Comparison of ENCODE assay signal across 34 cellular contexts in the genomic region with DNA sequence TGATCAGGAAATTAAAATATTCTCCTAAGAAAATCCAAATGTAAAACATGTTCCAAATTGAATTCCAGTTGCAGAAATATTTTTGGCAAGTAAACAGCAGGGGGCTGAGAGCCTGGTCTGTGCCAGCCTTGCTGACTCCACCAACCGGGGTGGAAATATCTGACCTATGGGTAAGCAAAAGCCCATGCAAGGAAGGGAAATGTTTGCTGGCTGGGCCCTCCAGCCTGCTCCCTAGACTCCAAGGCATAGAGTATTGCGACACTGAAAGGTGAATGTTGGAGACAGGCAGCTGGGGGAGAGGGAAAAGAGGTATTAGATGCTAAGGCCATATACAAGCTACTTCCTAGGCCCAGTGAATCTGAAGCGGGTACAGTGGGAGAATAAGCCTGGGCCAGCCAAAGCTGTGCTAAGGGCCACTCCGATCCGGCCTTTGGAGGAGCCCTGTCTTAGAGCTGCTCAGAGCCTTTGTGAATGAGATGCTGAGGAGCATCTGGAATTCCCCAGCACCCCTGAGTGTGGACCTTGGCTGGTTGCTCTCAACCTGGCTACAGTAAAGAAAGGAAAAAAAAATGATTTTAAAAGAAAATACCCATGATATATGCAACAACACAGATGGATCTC. TPM values are rescaled to one million over a fixed set of nuclear protein-coding genes. Genes with fewer than 3 reads are reported as not detected.
DNase-seq lines count a peak whose midpoint lies in the region; ATAC-seq, FAIRE-seq and TF ChIP-seq lines count a peak whose summit lies in the region.
"Had no signal": no experiment of that assay in that cellular context is flagged by ENCODE, and none has a peak within 500 bp of the region (broad histone marks: within the 10 kb centered on the region; RNA-seq: fewer than 3 reads in every experiment).

No MANE protein-coding gene starts in this region.

- H2BK120ac ChIP-seq in IMR-90 (ENCODE audit: low read depth, low read length), result no peak overlapping the region

- no peaks in the 10 kb centered on the region for H3K79me1 ChIP-seq in IMR-90 (ENCODE audit: low read depth in 1 of 2, low read length in 2 of 2)

- DNase-seq in A549 (ENCODE audit: low read depth in 1 of 2, low spot score in 1 of 2), result no peak
- no peak for DNase-seq in IMR-90
- no peak for DNase-seq in chondrocyte (ENCODE audit: low spot score)
- no peak for DNase-seq in omental fat pad (ENCODE audit: low spot score)
- no peak for DNase-seq in SIG-M5 (lab: John Stamatoyannopoulos, UW)
- no peak for DNase-seq in NCI-H2171 (lab: John Stamatoyannopoulos, UW)
- DNase-seq in activated CD4-positive, alpha-beta memory T cell treated with anti-CD3 and anti-CD28 coated beads, Interleukin-2, amount 10 ng/mL, durations not matched to agents 7 days and 5 days, result no peak
- DNase-seq in GM20000 (ENCODE audit: low spot score), result no peak
- DNase-seq: ACHN; activated CD4-positive, alpha-beta T cell treated with anti-CD3 and anti-CD28 coated beads for 4 hours; activated naive CD4-positive, alpha-beta T cell treated with anti-CD3 and anti-CD28 coated beads, Interleukin-2, amount 10 ng/mL, durations not matched to agents 7 days and 5 days; CD8-positive, alpha-beta memory T cell; colonic mucosa; effector memory CD8-positive, alpha-beta T cell; glutamatergic neuron; Kasumi-1; NCI-H2107; NCI-H446 treated with DMSO at 0.1 percent for 48 hours; NCI-H82; SHP77 treated with DMSO at 0.1 percent for 48 hours; stimulated activated naive CD8-positive, alpha-beta T cell treated with anti-CD3 and anti-CD28 coated beads, Interleukin-15, Interleukin-2, amounts not matched to agents 100 U/mL and 50 U/mL, for 24 hours; SW 1271; T-helper 9 cell had no signal

- no peak overlapping the region for H3K56ac ChIP-seq in IMR-90 (ENCODE audit: extremely low read depth, insufficient read depth, low read length)

- no peak overlapping the region for H3K4me3 ChIP-seq in A549
- H3K4me3 ChIP-seq in IMR-90 (ENCODE audit: insufficient read depth, low read depth, low read length), result no peak overlapping the region
- H3K4me3 ChIP-seq: colonic mucosa, GM12878, skin epidermis, thoracic aorta, vagina had no signal

- peak; percentile 39 to 77; a peak in 4 of 6 replicates for ATAC-seq in A549
- ATAC-seq in IMR-90 (ENCODE audit: low read depth), result no peak
- ATAC-seq in omental fat pad (ENCODE audit: low FRiP score), result peak; percentile 54
- ATAC-seq: activated T-helper 17 cell treated with anti-CD3 and anti-CD28 coated beads, Interleukin-2, amount 50 U/mL, for 72 hours; effector memory CD8-positive, alpha-beta T cell; GM12878; stimulated activated naive CD8-positive, alpha-beta T cell treated with anti-CD3 and anti-CD28 coated beads, Interleukin-15, Interleukin-2, amounts not matched to agents 100 U/mL and 50 U/mL, for 24 hours had no signal

- no peak overlapping the region for H2AFZ ChIP-seq in IMR-90 (replicated peaks; ENCODE audit: low read length, poor library complexity)

- peaks cover 9% of the 10 kb centered on the region for H3K4me1 ChIP-seq in A549
- H3K4me1 ChIP-seq in IMR-90 (ENCODE audit: control insufficient read depth, insufficient read depth, low read length), result no peaks in the 10 kb centered on the region
- H3K4me1 ChIP-seq: colonic mucosa, vagina had no signal

- no peaks in the 10 kb centered on the region for H3K36me3 Mint-ChIP-seq in chondrocyte (ENCODE audit: low read depth)
- H3K36me3 Mint-ChIP-seq in activated CD4-positive, alpha-beta memory T cell treated with anti-CD3 and anti-CD28 coated beads, Interleukin-2, amount 10 ng/mL, durations not matched to agents 7 days and 5 days (ENCODE audit: low read depth), result no peaks in the 10 kb centered on the region
- H3K36me3 Mint-ChIP-seq: activated naive CD4-positive, alpha-beta T cell treated with anti-CD3 and anti-CD28 coated beads, Interleukin-2, amount 10 ng/mL, durations not matched to agents 7 days and 5 days; CD8-positive, alpha-beta memory T cell; mesothelial cell of epicardium had no signal

- H3K14ac ChIP-seq in IMR-90 (replicated peaks; ENCODE audit: low read depth, low read length), result no peak overlapping the region

- no peaks in the 10 kb centered on the region for H3K9me3 ChIP-seq in A549
- H3K9me3 ChIP-seq in IMR-90 (ENCODE audit: control insufficient read depth, insufficient read depth, low read length), result no peaks in the 10 kb centered on the region
- H3K9me3 ChIP-seq: colonic mucosa, thoracic aorta, vagina had no signal

- no TSS peak for BruUV-seq in IMR-90 (replicated peaks; lab: Mats Ljungman, UMichigan)

- no peak overlapping the region for H2BK15ac ChIP-seq in IMR-90 (ENCODE audit: low read depth, low read length)

- CTCF ChIA-PET in A549 (lab: Yijun Ruan, JAX) (interaction anchor here (2.1 kb wide), 1 partner anchor 11 kb away, joined by 7 read pairs; no protein-coding TSS in a partner anchor), IMR-90 (lab: Yijun Ruan, JAX) (interaction anchor here (0.6 kb wide), 1 partner anchor 303 kb away, joined by 3 read pairs; no protein-coding TSS in a partner anchor)
- CTCF ChIA-PET in activated CD4-positive, alpha-beta memory T cell treated with anti-CD3 and anti-CD28 coated beads, Interleukin-2, amount 10 ng/mL, durations not matched to agents 7 days and 5 days (lab: Charles Lee), result no interaction called here

- H3K27ac ChIP-seq in A549, result no peak overlapping the region
- H3K27ac ChIP-seq in IMR-90 (ENCODE audit: insufficient read depth, low read length), result no peak overlapping the region
- H3K27ac ChIP-seq: colonic mucosa, skin epidermis, thoracic aorta, vagina had no signal

- in situ Hi-C loops in IMR-90 (cut with MboI; ENCODE audit: low sequenced_read_pairs), result no loop called here

- no peak overlapping the region for H2AK9ac ChIP-seq in IMR-90 (replicated peaks; ENCODE audit: low read depth, low read length, poor library complexity)

- 81% methylated on average over 5 of the region's 5 CpGs for WGBS in A549 (ENCODE audit: missing lambda C conversion rate)
- WGBS in IMR-90 (ENCODE audit: extremely low coverage in 2 of 2, insufficient read length in 1 of 2), 2 experiments, result 100% methylated on average over 3 of the region's 5 CpGs; no CpG with 5 or more reads in 1 of the 2 experiments

- no peak overlapping the region for H3K4ac ChIP-seq in IMR-90 (ENCODE audit: low read depth, low read length)

- no peak overlapping the region for H3K4me3 Mint-ChIP-seq in chondrocyte (ENCODE audit: unreplicated experiment)
- H3K4me3 Mint-ChIP-seq in activated CD4-positive, alpha-beta memory T cell treated with anti-CD3 and anti-CD28 coated beads, Interleukin-2, amount 10 ng/mL, durations not matched to agents 7 days and 5 days, result no peak overlapping the region
- H3K4me3 Mint-ChIP-seq: activated naive CD4-positive, alpha-beta T cell treated with anti-CD3 and anti-CD28 coated beads, Interleukin-2, amount 10 ng/mL, durations not matched to agents 7 days and 5 days; activated T-helper 17 cell treated with anti-CD3 and anti-CD28 coated beads, Interleukin-2, amount 50 U/mL, for 72 hours; B cell; CD8-positive, alpha-beta memory T cell; effector memory CD8-positive, alpha-beta T cell; mesothelial cell of epicardium had no signal

- H3K4me1 Mint-ChIP-seq in chondrocyte (ENCODE audit: low read depth), result peaks cover 20% of the 10 kb centered on the region
- H3K4me1 Mint-ChIP-seq in activated CD4-positive, alpha-beta memory T cell treated with anti-CD3 and anti-CD28 coated beads, Interleukin-2, amount 10 ng/mL, durations not matched to agents 7 days and 5 days, result no peaks in the 10 kb centered on the region
- H3K4me1 Mint-ChIP-seq: activated naive CD4-positive, alpha-beta T cell treated with anti-CD3 and anti-CD28 coated beads, Interleukin-2, amount 10 ng/mL, durations not matched to agents 7 days and 5 days had no signal

- H3K36me3 ChIP-seq in IMR-90 (ENCODE audit: control insufficient read depth, insufficient read depth, low read length), result no peaks in the 10 kb centered on the region
- H3K36me3 ChIP-seq: colonic mucosa, thoracic aorta, vagina had no signal

- no peak overlapping the region for H3K23ac ChIP-seq in IMR-90 (ENCODE audit: low read depth, low read length)

- intact Hi-C loops in IMR-90 (cut with micrococcal nuclease), result no loop called here

- no peaks in the 10 kb centered on the region for H4K20me1 ChIP-seq in IMR-90 (ENCODE audit: insufficient read depth, low read length)

- H3K18ac ChIP-seq in IMR-90 (ENCODE audit: low read depth, low read length), result no peak overlapping the region

- FAIRE-seq in A549 (lab: Jason Lieb, UNC), result no peak
- FAIRE-seq: GM12878, GM19239, H54, islet of Langerhans, RCC 7860 had no signal

- H3K27ac Mint-ChIP-seq in chondrocyte (ENCODE audit: unreplicated experiment), result peak overlapping the region; percentile 75
- H3K27ac Mint-ChIP-seq in activated CD4-positive, alpha-beta memory T cell treated with anti-CD3 and anti-CD28 coated beads, Interleukin-2, amount 10 ng/mL, durations not matched to agents 7 days and 5 days, result no peak overlapping the region
- H3K27ac Mint-ChIP-seq: activated naive CD4-positive, alpha-beta T cell treated with anti-CD3 and anti-CD28 coated beads, Interleukin-2, amount 10 ng/mL, durations not matched to agents 7 days and 5 days; activated T-helper 17 cell treated with anti-CD3 and anti-CD28 coated beads, Interleukin-2, amount 50 U/mL, for 72 hours; B cell; CD8-positive, alpha-beta memory T cell; mesothelial cell of epicardium had no signal

- no peaks in the 10 kb centered on the region for H3K27me3 ChIP-seq in IMR-90 (ENCODE audit: control insufficient read depth, insufficient read depth, low read length)
- H3K27me3 ChIP-seq: colonic mucosa, vagina had no signal

- no peaks in the 10 kb centered on the region for H3K9me3 Mint-ChIP-seq in chondrocyte (ENCODE audit: low read depth)
- H3K9me3 Mint-ChIP-seq in activated CD4-positive, alpha-beta memory T cell treated with anti-CD3 and anti-CD28 coated beads, Interleukin-2, amount 10 ng/mL, durations not matched to agents 7 days and 5 days, result no peaks in the 10 kb centered on the region
- H3K9me3 Mint-ChIP-seq: activated naive CD4-positive, alpha-beta T cell treated with anti-CD3 and anti-CD28 coated beads, Interleukin-2, amount 10 ng/mL, durations not matched to agents 7 days and 5 days; activated T-helper 17 cell treated with anti-CD3 and anti-CD28 coated beads, Interleukin-2, amount 50 U/mL, for 72 hours; CD8-positive, alpha-beta memory T cell; effector memory CD8-positive, alpha-beta T cell; mesothelial cell of epicardium had no signal

- H2BK20ac ChIP-seq in IMR-90 (ENCODE audit: low read depth, low read length), result no peak overlapping the region

- TF ChIP-seq EP300 in A549 (IDR thresholded peaks at IDR 0.05), result no peak

- H2AK5ac ChIP-seq in IMR-90 (ENCODE audit: low read depth, low read length), result no peak overlapping the region

- H3K27me3 Mint-ChIP-seq in chondrocyte (ENCODE audit: low read depth), result no peaks in the 10 kb centered on the region
- H3K27me3 Mint-ChIP-seq in activated CD4-positive, alpha-beta memory T cell treated with anti-CD3 and anti-CD28 coated beads, Interleukin-2, amount 10 ng/mL, durations not matched to agents 7 days and 5 days, result no peaks in the 10 kb centered on the region
- H3K27me3 Mint-ChIP-seq: activated T-helper 17 cell treated with anti-CD3 and anti-CD28 coated beads, Interleukin-2, amount 50 U/mL, for 72 hours; effector memory CD8-positive, alpha-beta T cell had no signal

- TF ChIP-seq CTCF in A549 (IDR thresholded peaks at IDR 0.05), result no peak
- no peak for TF ChIP-seq CTCF in IMR-90 (conservative IDR thresholded peaks at IDR 0.05; ENCODE audit: low read depth, low read length)
- peak; percentile 53 for TF ChIP-seq CTCF in chondrocyte (IDR thresholded peaks at IDR 0.05)
- TF ChIP-seq CTCF in omental fat pad (IDR thresholded peaks at IDR 0.05), result no peak
- TF ChIP-seq CTCF in GM20000 (IDR thresholded peaks at IDR 0.05; ENCODE audit: extremely low read depth, missing control alignments), result no peak

- H3K4me2 ChIP-seq in A549 (peak overlapping the region; percentile 28; the same call in 2 of the 3 replicates), IMR-90 (ENCODE audit: low read depth, low read length) (no peak overlapping the region)

- POLR2A ChIA-PET in A549 (lab: Yijun Ruan, JAX) (no interaction called here), IMR-90 (lab: Charles Lee; ENCODE audit: unreplicated experiment) (no interaction called here)
- POLR2A ChIA-PET in activated CD4-positive, alpha-beta memory T cell treated with anti-CD3 and anti-CD28 coated beads, Interleukin-2, amount 10 ng/mL, durations not matched to agents 7 days and 5 days (lab: Charles Lee), result no interaction called here

- no peaks in the 10 kb centered on the region for H3K9me1 ChIP-seq in IMR-90 (ENCODE audit: insufficient read depth, low read length)

- no peak for TF ChIP-seq RAD21 in A549 (conservative IDR thresholded peaks at IDR 0.05 in 1 of 2, IDR thresholded peaks at IDR 0.05 in 1 of 2)
- TF ChIP-seq RAD21 in IMR-90 (IDR thresholded peaks at IDR 0.05; ENCODE audit: low read length), result no peak

- dilution Hi-C loops in IMR-90 (cut with HindIII; ENCODE audit: low sequenced_read_pairs, unreplicated experiment), result no loop called here

- H3K9ac ChIP-seq in IMR-90 (ENCODE audit: low read depth, low read length), result no peak overlapping the region

- no peak overlapping the region for H4K5ac ChIP-seq in IMR-90 (ENCODE audit: low read depth, low read length)

- no peak for TF ChIP-seq POLR2A in A549 (IDR thresholded peaks at IDR 0.05; ENCODE audit: low read length)
- TF ChIP-seq POLR2A in IMR-90 (IDR thresholded peaks at IDR 0.05; ENCODE audit: low read depth, low read length), result no peak

- no peak overlapping the region for H2BK5ac ChIP-seq in IMR-90 (ENCODE audit: low read depth, low read length, poor library complexity, severe bottlenecking)

- H4K8ac ChIP-seq in IMR-90 (ENCODE audit: low read depth in 2 of 2, low read length in 2 of 2), result no peak overlapping the region

- H4K91ac ChIP-seq in IMR-90 (ENCODE audit: insufficient read depth, low read depth, low read length), result no peak overlapping the region

RNA-seq across cellular contexts. Expression of a gene that starts 24.9 kb away (rescaled TPM):
- polyA plus RNA-seq in A549 (2011; rRNA removed), result 323 and 377 TPM in 2 replicates
- 74.7 and 88.8 TPM in 2 replicates for polyA plus RNA-seq in A549 (2012; cell fraction: cytosol; rRNA removed)
- 51.7 and 61.3 TPM in 2 replicates for polyA plus RNA-seq in A549 (2012; cell fraction: nucleus; rRNA removed)
- polyA plus RNA-seq in A549 (2017; fragmentation: RNase III; extraction: RNeasy Plus Mini Kit Qiagen cat#74134 plus additional on column Dnase treatment), result 215 to 313 TPM (median 303 TPM) in 3 replicates
- 112 and 115 TPM in 2 replicates for polyA minus RNA-seq in A549 (2011; rRNA and poly(A)+ RNA removed)
- 14.5 and 20.3 TPM in 2 replicates for total RNA-seq in IMR-90 (2012; rRNA removed)
- 22.1 and 24.6 TPM in 2 replicates for polyA plus RNA-seq in IMR-90 (2012; rRNA removed)
- polyA plus RNA-seq in IMR-90 (2012; cell fraction: cytosol; rRNA removed), result 11.4 and 12.3 TPM in 2 replicates
- 3.0 and 8.8 TPM in 2 replicates for polyA plus RNA-seq in IMR-90 (2012; cell fraction: nucleus; rRNA removed; ENCODE audit: low replicate concordance)
- total RNA-seq in chondrocyte, result 104 to 225 TPM (median 105 TPM) in 3 replicates
- total RNA-seq in omental fat pad, result 10 to 100 TPM; 19.9 to 60.6 (median 37.3) TPM
- total RNA-seq in activated CD4-positive, alpha-beta memory T cell treated with anti-CD3 and anti-CD28 coated beads, Interleukin-2, amount 10 ng/mL, durations not matched to agents 7 days and 5 days, result 1 to 10 TPM; 3.1 to 3.5 TPM
